7 cellular contexts compared by ENCODE assay signal in genomic region chr19:8001651-8001994, GRCh38. TPM values are rescaled to one million over a fixed set of nuclear protein-coding genes. Genes with fewer than 3 reads are reported as not detected.
DNase-seq lines count a peak whose midpoint lies in the region; ATAC-seq, FAIRE-seq and TF ChIP-seq lines count a peak whose summit lies in the region.

No MANE protein-coding gene starts in this region.

- no peak for FAIRE-seq in keratinocyte (lab: Jason Lieb, UNC)
- FAIRE-seq in D721Med (lab: Jason Lieb, UNC), result no peak

- no peak for ATAC-seq in stimulated activated naive B cell treated with anti-CD40 and anti-IgM and Interleukin-4, amounts not matched to agents 10 μg/mL and 1 μg/mL and 100 μg/mL, for 72 hours (replicated peaks)

- peak overlapping the region; percentile 87 for H3K4me3 Mint-ChIP-seq in activated naive CD8-positive, alpha-beta T cell
- H3K4me3 Mint-ChIP-seq in stimulated activated naive B cell treated with anti-CD40 and anti-IgM and Interleukin-4, amounts not matched to agents 10 μg/mL and 1 μg/mL and 100 μg/mL, for 72 hours, result peak overlapping the region; percentile 89 to 93

- no peak for TF ChIP-seq CTCF in HL-60 (IDR thresholded peaks at IDR 0.05; ENCODE audit: insufficient read depth, low read length)
- peak in 1 of 3 experiments; percentile 8 for TF ChIP-seq CTCF in keratinocyte (optimal IDR thresholded peaks at IDR 0.05 in 1 of 3, IDR thresholded peaks at IDR 0.05 in 1 of 3, conservative IDR thresholded peaks at IDR 0.05 in 1 of 3; ENCODE audit: extremely low read depth in 1 of 3, insufficient read depth in 2 of 3, low read length in 3 of 3)
- no peak for TF ChIP-seq CTCF in D721Med (IDR thresholded peaks at IDR 0.05; ENCODE audit: insufficient read depth, missing control alignments)

- H3K27ac ChIP-seq in HL-60 (replicated peaks) (peak overlapping the region; percentile 60), keratinocyte (ENCODE audit: control insufficient read depth, insufficient read depth, low read length) (peak overlapping the region; percentile 60)

- H3K27me3 ChIP-seq in HL-60 (ENCODE audit: insufficient read depth, poor library complexity, severe bottlenecking) (no peaks in the 10 kb centered on the region), keratinocyte (ENCODE audit: control insufficient read depth, extremely low read depth, insufficient read depth, low read length) (no peaks in the 10 kb centered on the region)

- H3K27ac Mint-ChIP-seq in activated naive CD8-positive, alpha-beta T cell, result no peak overlapping the region
- H3K27ac Mint-ChIP-seq in stimulated activated naive B cell treated with anti-CD40 and anti-IgM and Interleukin-4, amounts not matched to agents 10 μg/mL and 1 μg/mL and 100 μg/mL, for 72 hours, result peak overlapping the region; percentile 96

- H3K4me2 ChIP-seq in keratinocyte (ENCODE audit: control insufficient read depth, extremely low read depth, insufficient read depth, low read depth, low read length), result peak overlapping the region; percentile 88

- peaks cover 26% of the 10 kb centered on the region for H3K4me1 ChIP-seq in keratinocyte (ENCODE audit: control insufficient read depth, extremely low read depth, insufficient read depth, low read length)

- peaks cover 2% of the 10 kb centered on the region for H3K36me3 Mint-ChIP-seq in activated naive CD8-positive, alpha-beta T cell
- peaks cover 14 to 36% of the 10 kb centered on the region in 2 donors for H3K36me3 Mint-ChIP-seq in stimulated activated naive B cell treated with anti-CD40 and anti-IgM and Interleukin-4, amounts not matched to agents 10 μg/mL and 1 μg/mL and 100 μg/mL, for 72 hours

- H3K4me3 ChIP-seq in HL-60 (replicated peaks; ENCODE audit: insufficient read depth, low read length), result no peak overlapping the region
- H3K4me3 ChIP-seq in keratinocyte (ENCODE audit: control insufficient read depth in 2 of 3, extremely low read depth in 1 of 3, insufficient read depth in 2 of 3, low read depth in 1 of 3, low read length in 3 of 3), result peak overlapping the region in 2 of 3 experiments; percentile 63 to 65

- H2AFZ ChIP-seq in keratinocyte (ENCODE audit: control insufficient read depth, low read length), result no peak overlapping the region

- peaks cover 59% of the 10 kb centered on the region for H3K4me1 Mint-ChIP-seq in activated naive CD8-positive, alpha-beta T cell (ENCODE audit: low read depth)
- peaks cover 49 to 68% of the 10 kb centered on the region in 2 donors for H3K4me1 Mint-ChIP-seq in stimulated activated naive B cell treated with anti-CD40 and anti-IgM and Interleukin-4, amounts not matched to agents 10 μg/mL and 1 μg/mL and 100 μg/mL, for 72 hours

- peaks cover 3% of the 10 kb centered on the region for H3K9me1 ChIP-seq in keratinocyte (ENCODE audit: control insufficient read depth, extremely low read depth, insufficient read depth, low read length)

- peaks cover 88% of the 10 kb centered on the region for H3K79me2 ChIP-seq in keratinocyte (ENCODE audit: control insufficient read depth, insufficient read depth, low read length)

- H3K9ac ChIP-seq in keratinocyte (ENCODE audit: control insufficient read depth, extremely low read depth, insufficient read depth, low read length), result peak overlapping the region; percentile 64

- no peaks in the 10 kb centered on the region for H3K9me3 Mint-ChIP-seq in activated naive CD8-positive, alpha-beta T cell (ENCODE audit: low read depth)
- no peaks in the 10 kb centered on the region for H3K9me3 Mint-ChIP-seq in stimulated activated naive B cell treated with anti-CD40 and anti-IgM and Interleukin-4, amounts not matched to agents 10 μg/mL and 1 μg/mL and 100 μg/mL, for 72 hours

- DNase-seq in HL-60 (ENCODE audit: low read depth in 1 of 2, low spot score in 1 of 2) (peak in 1 of 2 experiments; percentile 4), keratinocyte (ENCODE audit: low read depth, low spot score) (no peak), D341Med (ENCODE audit: low spot score) (no peak), Ammon's horn (ENCODE audit: low spot score) (no peak), D721Med (ENCODE audit: insufficient read length, low spot score) (no peak)
- no peak for DNase-seq in stimulated activated naive B cell treated with anti-CD40 and anti-IgM and Interleukin-4, amounts not matched to agents 10 μg/mL and 1 μg/mL and 100 μg/mL, for 72 hours

- H3K27me3 Mint-ChIP-seq in activated naive CD8-positive, alpha-beta T cell, result no peaks in the 10 kb centered on the region
- no peaks in the 10 kb centered on the region for H3K27me3 Mint-ChIP-seq in stimulated activated naive B cell treated with anti-CD40 and anti-IgM and Interleukin-4, amounts not matched to agents 10 μg/mL and 1 μg/mL and 100 μg/mL, for 72 hours

- peaks cover 39% of the 10 kb centered on the region for H4K20me1 ChIP-seq in keratinocyte (ENCODE audit: control insufficient read depth, extremely low read depth, insufficient read depth, low read length)

- H3K9me3 ChIP-seq in keratinocyte (ENCODE audit: control insufficient read depth, low read depth, low read length), result no peaks in the 10 kb centered on the region

- dilution Hi-C loops in keratinocyte (cut with MboI; ENCODE audit: extremely low pct_ligation_motif_present, low sequenced_read_pairs), result no loop called here

- H3K36me3 ChIP-seq in keratinocyte (ENCODE audit: control insufficient read depth in 2 of 2, extremely low read depth in 1 of 2, insufficient read depth in 2 of 2, low read length in 2 of 2), result peaks cover 7 to 17% of the 10 kb centered on the region in 2 experiments

RNA-seq across cellular contexts. Expression of gene ELAVL1, which starts 3.8 kb away (rescaled TPM):
- polyA plus RNA-seq in keratinocyte, result 32.6 to 96.8 TPM (median 46.9 TPM) in 3 replicates
- polyA plus RNA-seq in keratinocyte (2011; ENCODE audit: low read depth), result 52.0 TPM
- polyA plus RNA-seq in keratinocyte (2011; cell fraction: cytosol; rRNA removed), result 62.0 and 62.8 TPM in 2 replicates
- 41.0 and 46.6 TPM in 2 replicates for polyA plus RNA-seq in keratinocyte (2011; cell fraction: nucleus; rRNA removed)
- 33.9 and 74.6 TPM in 2 replicates for polyA plus RNA-seq in keratinocyte (2012; ENCODE audit: low replicate concordance)
- polyA minus RNA-seq in keratinocyte, result 39.0 to 89.0 TPM (median 56.0 TPM) in 3 replicates
- polyA minus RNA-seq in keratinocyte (2011; cell fraction: cytosol; rRNA and poly(A)+ RNA removed), result 52.0 TPM
- 16.2 and 23.0 TPM in 2 replicates for polyA minus RNA-seq in keratinocyte (2011; cell fraction: nucleus; rRNA and poly(A)+ RNA removed)

RNA-seq across cellular contexts. Expression of gene CCL25, which starts 50.9 kb away (rescaled TPM):
- not detected in 3 replicates for polyA plus RNA-seq in keratinocyte
- not detected for polyA plus RNA-seq in keratinocyte (2011; ENCODE audit: low read depth)
- not detected in 2 replicates for polyA plus RNA-seq in keratinocyte (2011; cell fraction: cytosol; rRNA removed)
- polyA plus RNA-seq in keratinocyte (2011; cell fraction: nucleus; rRNA removed), result 0.29 TPM in 1 of 2 replicates, not detected in the other
- polyA plus RNA-seq in keratinocyte (2012; ENCODE audit: low replicate concordance), result not detected in 2 replicates
- polyA minus RNA-seq in keratinocyte, result 0.26 TPM in 1 of 3 replicates, not detected in the others
- polyA minus RNA-seq in keratinocyte (2011; cell fraction: cytosol; rRNA and poly(A)+ RNA removed), result not detected
- not detected in 2 replicates for polyA minus RNA-seq in keratinocyte (2011; cell fraction: nucleus; rRNA and poly(A)+ RNA removed)

RNA-seq across cellular contexts. Expression of gene TIMM44, which starts 58.2 kb away (rescaled TPM):
- 32.4 to 37.1 TPM (median 34.8 TPM) in 3 replicates for polyA plus RNA-seq in keratinocyte
- polyA plus RNA-seq in keratinocyte (2011; ENCODE audit: low read depth), result 29.0 TPM
- polyA plus RNA-seq in keratinocyte (2011; cell fraction: cytosol; rRNA removed), result 23.2 and 44.5 TPM in 2 replicates
- polyA plus RNA-seq in keratinocyte (2011; cell fraction: nucleus; rRNA removed), result 48.6 and 57.5 TPM in 2 replicates
- polyA plus RNA-seq in keratinocyte (2012; ENCODE audit: low replicate concordance), result 43.7 and 46.1 TPM in 2 replicates
- 15.3 to 25.4 TPM (median 20.0 TPM) in 3 replicates for polyA minus RNA-seq in keratinocyte
- polyA minus RNA-seq in keratinocyte (2011; cell fraction: cytosol; rRNA and poly(A)+ RNA removed), result 40.5 TPM
- polyA minus RNA-seq in keratinocyte (2011; cell fraction: nucleus; rRNA and poly(A)+ RNA removed), result 23.8 and 25.2 TPM in 2 replicates
